In genomic region chr4:87024181-87024580, GRCh38 we compare ENCODE assay signal across 22 cellular contexts.
DNase-seq lines count a peak whose midpoint lies in the region; ATAC-seq and TF ChIP-seq lines count a peak whose summit lies in the region.
"Had no signal": no experiment of that assay in that cellular context is flagged by ENCODE, and none has a peak within 500 bp of the region (broad histone marks: within the 10 kb centered on the region; RNA-seq: fewer than 3 reads in every experiment).

No MANE protein-coding gene starts in this region.

- H3K4me1 ChIP-seq in left ventricle myocardium inferior = peaks cover 97% of the 10 kb centered on the region
- peaks cover 20 to 74% of the 10 kb centered on the region in 2 donors for H3K4me1 ChIP-seq in left lung
- H3K4me1 ChIP-seq in sigmoid colon = peaks cover 0 to 88% (median 71%) of the 10 kb centered on the region in 4 donors

- H3K4me3 ChIP-seq in left ventricle myocardium inferior (no peak overlapping the region), left lung (no peak overlapping the region), sigmoid colon (no peak overlapping the region)
- H3K4me3 ChIP-seq: colonic mucosa had no signal

- no peak for DNase-seq in left ventricle myocardium inferior
- no peak for DNase-seq in left cardiac atrium
- DNase-seq in left lung = no peak
- no peak for DNase-seq in sigmoid colon
- no peak for DNase-seq in C1 segment of cervical spinal cord (lab: John Stamatoyannopoulos, UW)
- no peak for DNase-seq in DMS53 treated with DMSO at 0.1 percent for 48 hours (lab: John Stamatoyannopoulos, UW; ENCODE audit: unreplicated experiment)
- no peak for DNase-seq in CD1c-positive myeloid dendritic cell (ENCODE audit: extremely low spot score)
- no peak for DNase-seq in ecto neural progenitor cell (ENCODE audit: low spot score)
- DNase-seq: 8988T; activated CD4-positive, alpha-beta memory T cell treated with anti-CD3 and anti-CD28 coated beads for 36 hours; activated CD4-positive, CD25-positive, alpha-beta regulatory T cell; activated effector memory CD4-positive, alpha-beta T cell treated with anti-CD3 and anti-CD28 coated beads, Interleukin-2, amount 50 U/mL, for 16 hours; AML-193; colonic mucosa; DMS79; foreskin fibroblast; immature natural killer cell; MV-4-11; NCI-H1694 treated with DMSO at 0.1 percent for 48 hours; occipital lobe; T-helper 9 cell had no signal

- intact Hi-C loops in left ventricle myocardium inferior (cut with micrococcal nuclease) (no loop called here), left cardiac atrium (cut with DNase I) (no loop called here), left lung (cut with DNase I) (no loop called here), sigmoid colon (cut with DNase I) (no loop called here)

- TF ChIP-seq POLR2A in sigmoid colon (IDR thresholded peaks at IDR 0.05) = no peak

- H3K9me3 ChIP-seq in left ventricle myocardium inferior (replicated peaks) (no peaks in the 10 kb centered on the region), left lung (no peaks in the 10 kb centered on the region), sigmoid colon (no peaks in the 10 kb centered on the region)
- H3K9me3 ChIP-seq: colonic mucosa had no signal

- TF ChIP-seq CTCF in left ventricle myocardium inferior (IDR thresholded peaks at IDR 0.05; ENCODE audit: borderline replicate concordance) (no peak), left lung (IDR thresholded peaks at IDR 0.05) (no peak), sigmoid colon (IDR thresholded peaks at IDR 0.05) (no peak)

- H3K27me3 ChIP-seq in left ventricle myocardium inferior (ENCODE audit: low read depth) (no peaks in the 10 kb centered on the region), left lung (no peaks in the 10 kb centered on the region), sigmoid colon (no peaks in the 10 kb centered on the region)
- H3K27me3 ChIP-seq: colonic mucosa had no signal

- ATAC-seq in left cardiac atrium (no peak), left lung (peak; percentile 15)

- H3K36me3 ChIP-seq in left ventricle myocardium inferior (no peaks in the 10 kb centered on the region), left lung (no peaks in the 10 kb centered on the region), sigmoid colon (no peaks in the 10 kb centered on the region)
- H3K36me3 ChIP-seq: colonic mucosa had no signal

- H3K27ac ChIP-seq in left ventricle myocardium inferior (replicated peaks) (peak overlapping the region; percentile 92), left lung (peak overlapping the region in 1 of 2 donors; percentile 31), sigmoid colon (peak overlapping the region; percentile 17 to 87 (median 67))
- H3K27ac ChIP-seq: KMS-11 had no signal

- 86 to 88% methylated on average over 1 of the region's 1 CpG for WGBS in sigmoid colon, 2 donors

- TF ChIP-seq EP300 in sigmoid colon (IDR thresholded peaks at IDR 0.05) = no peak
